Comparison of ENCODE assay signal across 8 cellular contexts in genomic region chr11:109971184-109971523, GRCh38.
DNase-seq lines count a peak whose midpoint lies in the region; ATAC-seq lines count a peak whose summit lies in the region.

No MANE protein-coding gene starts in this region.

- H3K27ac ChIP-seq in caudate nucleus (ENCODE audit: low read depth, low read length): peak overlapping the region; percentile 27

- DNase-seq in MV-4-11 (lab: John Stamatoyannopoulos, UW) (peak; percentile 60), caudate nucleus (lab: John Stamatoyannopoulos, UW) (peak in 10 of 61 donors; percentile 9 to 37 (median 17)), pons (ENCODE audit: low spot score) (peak; percentile 57), NCI-H146 treated with DMSO at 0.1 percent for 48 hours (lab: John Stamatoyannopoulos, UW; ENCODE audit: unreplicated experiment) (no peak)

- ATAC-seq in GM18907 (IDR thresholded peaks at IDR 0.05; ENCODE audit: unreplicated experiment) (peak; percentile 7), HG02623 (IDR thresholded peaks at IDR 0.05; ENCODE audit: unreplicated experiment) (no peak), HG02852 (IDR thresholded peaks at IDR 0.05; ENCODE audit: unreplicated experiment) (no peak), HG02840 (IDR thresholded peaks at IDR 0.05; ENCODE audit: low FRiP score, unreplicated experiment) (no peak)
